23 cellular contexts compared by ENCODE assay signal in the genomic region with DNA sequence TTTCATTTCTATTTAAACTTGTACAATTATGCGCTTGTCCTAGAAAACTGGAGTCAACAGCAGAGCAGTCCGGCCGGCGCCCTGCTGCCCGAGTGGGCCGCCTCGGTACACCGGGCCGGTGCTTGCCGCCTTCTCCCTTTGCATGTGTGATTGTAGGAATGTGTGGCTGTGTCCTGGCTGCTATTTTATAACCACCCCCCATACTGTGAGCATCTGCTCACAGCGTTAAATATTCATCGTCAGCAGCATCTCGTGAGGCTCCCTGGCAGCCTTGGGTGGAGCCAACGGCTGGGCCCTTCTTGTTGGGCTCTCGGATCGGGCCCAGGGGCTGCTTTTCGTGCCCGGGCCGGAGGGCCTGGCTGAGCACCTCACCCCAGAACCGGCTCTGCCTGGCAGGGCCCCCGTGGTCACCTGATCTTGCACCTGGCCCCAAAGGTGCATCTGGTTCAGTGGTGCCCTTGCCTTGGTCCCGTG. TPM values are rescaled to one million over a fixed set of nuclear protein-coding genes. Genes with fewer than 3 reads are reported as not detected.
DNase-seq lines count a peak whose midpoint lies in the region; ATAC-seq and TF ChIP-seq lines count a peak whose summit lies in the region.
"Had no signal": no experiment of that assay in that cellular context is flagged by ENCODE, and none has a peak within 500 bp of the region (broad histone marks: within the 10 kb centered on the region; RNA-seq: fewer than 3 reads in every experiment).

No MANE protein-coding gene starts in this region.

- DNase-seq in DMS 273 treated with DMSO at 0.1 percent for 48 hours (lab: John Stamatoyannopoulos, UW), result peak; percentile 62
- DNase-seq in anterior cingulate cortex (lab: John Stamatoyannopoulos, UW), result peak in 44 of 58 donors; percentile 10 to 88 (median 40)
- peak; percentile 59 for DNase-seq in inferior parietal cortex (ENCODE audit: extremely low spot score)
- DNase-seq in sigmoid colon, result no peak
- DNase-seq in heart right ventricle, result no peak
- no peak for DNase-seq in foreskin keratinocyte
- DNase-seq: activated CD8-positive, alpha-beta memory T cell treated with anti-CD3 and anti-CD28 coated beads for 24 hours; activated T-cell treated with anti-CD3 and anti-CD28 coated beads, Interleukin-2, amount 50 U/mL, for 72 hours; CD4-positive, alpha-beta T cell; DMS153; effector CD8-positive, alpha-beta T cell; erythroblast; mesenchymal stem cell; naive B cell; NCI-H2171; ovary; right cardiac atrium; stimulated activated CD4-positive, alpha-beta T cell treated with anti-CD3 and anti-CD28 coated beads, Interleukin-4, amount 100 ng/mL, for 24 hours; stimulated activated naive CD8-positive, alpha-beta T cell treated with anti-CD3 and anti-CD28 coated beads, Interleukin-15, Interleukin-2, amounts not matched to agents 100 U/mL and 50 U/mL, for 24 hours; T-helper 17 cell; transverse colon had no signal

- intact Hi-C loops in sigmoid colon (cut with DNase I), result no loop called here
- intact Hi-C loops in heart right ventricle (cut with DNase I), result loop anchor here in 1 of 10 donors (5.0 kb wide), 1 partner anchor 44 kb away; no protein-coding TSS in a partner anchor

- TF ChIP-seq CTCF in sigmoid colon (IDR thresholded peaks at IDR 0.05), result no peak
- no peak for TF ChIP-seq CTCF in heart right ventricle (IDR thresholded peaks at IDR 0.05)
- TF ChIP-seq CTCF in foreskin keratinocyte (conservative IDR thresholded peaks at IDR 0.05), result no peak

- no peak for TF ChIP-seq EP300 in sigmoid colon (IDR thresholded peaks at IDR 0.05)

- ATAC-seq in heart right ventricle (no peak), HG02610 (IDR thresholded peaks at IDR 0.05; ENCODE audit: unreplicated experiment) (no peak), foreskin keratinocyte (no peak)
- ATAC-seq: activated T-cell treated with anti-CD3 and anti-CD28 coated beads, Interleukin-2, amount 50 U/mL, for 72 hours; left lobe of liver; right cardiac atrium; stimulated activated naive CD8-positive, alpha-beta T cell treated with anti-CD3 and anti-CD28 coated beads, Interleukin-15, Interleukin-2, amounts not matched to agents 100 U/mL and 50 U/mL, for 24 hours; T-helper 17 cell had no signal

- H3K27me3 ChIP-seq in sigmoid colon (no peaks in the 10 kb centered on the region), heart right ventricle (no peaks in the 10 kb centered on the region), foreskin keratinocyte (no peaks in the 10 kb centered on the region)
- H3K27me3 ChIP-seq: ovary, transverse colon had no signal

- H3K4me3 ChIP-seq in sigmoid colon (no peak overlapping the region), heart right ventricle (no peak overlapping the region)
- H3K4me3 ChIP-seq: ovary, transverse colon had no signal

- H3K36me3 ChIP-seq in sigmoid colon, result peaks cover 7 to 23% (median 8%) of the 10 kb centered on the region in 4 donors
- peaks cover 0 to 76% (median 21%) of the 10 kb centered on the region in 9 donors for H3K36me3 ChIP-seq in heart right ventricle
- H3K36me3 ChIP-seq: ovary had no signal

- 89 to 92% methylated on average over 22 of the region's 22 CpGs for WGBS in sigmoid colon, 2 donors
- 91 to 92% methylated on average over 22 of the region's 22 CpGs for WGBS in heart right ventricle, 2 donors

- H3K27ac ChIP-seq in sigmoid colon (peak overlapping the region in 3 of 4 donors; percentile 80 to 86 (median 82)), heart right ventricle (no peak overlapping the region), foreskin keratinocyte (no peak overlapping the region)
- H3K27ac ChIP-seq: ovary had no signal

- H3K4me1 ChIP-seq in sigmoid colon, result peaks cover 0 to 71% (median 62%) of the 10 kb centered on the region in 4 donors
- H3K4me1 ChIP-seq in heart right ventricle, result peaks cover 4 to 46% (median 40%) of the 10 kb centered on the region in 9 donors
- no peaks in the 10 kb centered on the region for H3K4me1 ChIP-seq in foreskin keratinocyte

- no peak for TF ChIP-seq POLR2A in sigmoid colon (IDR thresholded peaks at IDR 0.05)

- no peaks in the 10 kb centered on the region for H3K9me3 ChIP-seq in sigmoid colon
- peaks cover 0 to 13% (median 0%) of the 10 kb centered on the region in 11 donors for H3K9me3 ChIP-seq in heart right ventricle
- H3K9me3 ChIP-seq: ovary, transverse colon had no signal

RNA-seq across cellular contexts. Expression of a gene that starts 10.6 kb away (rescaled TPM):
- total RNA-seq in sigmoid colon (10 to 100 TPM; 16.5 to 29.9 (median 19.3) TPM), heart right ventricle (10 to 100 TPM; 11.5 to 22.8 (median 14.3) TPM), foreskin keratinocyte (22.0 and 23.9 TPM in 2 replicates)
- polyA plus RNA-seq in sigmoid colon (10 to 100 TPM in 2 of 3 donors, 1 to 10 TPM in 1; 7.2 to 21.8 (median 15.0) TPM), heart right ventricle (10 to 100 TPM in 1 of 2 donors, 1 to 10 TPM in 1; 8.5 to 10.5 TPM), foreskin keratinocyte (10.7 and 11.9 TPM in 2 replicates)

RNA-seq across cellular contexts. Expression of a gene that starts 32.9 kb away (rescaled TPM):
- total RNA-seq in sigmoid colon (1,000 to 10,000 TPM; 1,842 to 2,448 (median 2,055) TPM), heart right ventricle (1,000 to 10,000 TPM; 1,845 to 2,887 (median 2,645) TPM), foreskin keratinocyte (1,955 and 2,022 TPM in 2 replicates)
- polyA plus RNA-seq in sigmoid colon (1,000 to 10,000 TPM in 2 of 3 donors, 100 to 1,000 TPM in 1; 906 to 1,654 (median 1,225) TPM), heart right ventricle (1,000 to 10,000 TPM in 1 of 2 donors, 100 to 1,000 TPM in 1; 704 to 1,279 TPM), foreskin keratinocyte (1,478 and 1,570 TPM in 2 replicates)

RNA-seq across cellular contexts. Expression of a gene that starts 47.3 kb away (rescaled TPM):
- total RNA-seq in sigmoid colon (100 to 1,000 TPM in 3 of 4 donors, 10 to 100 TPM in 1; 91.3 to 167 (median 125) TPM), heart right ventricle (100 to 1,000 TPM in 5 of 10 donors, 10 to 100 TPM in 5; 72.5 to 222 (median 99.5) TPM), foreskin keratinocyte (61.9 and 67.6 TPM in 2 replicates)
- polyA plus RNA-seq in sigmoid colon (10 to 100 TPM; 38.4 to 66.8 (median 52.9) TPM), heart right ventricle (100 to 1,000 TPM; 140 to 214 TPM), foreskin keratinocyte (59.9 and 69.1 TPM in 2 replicates)

RNA-seq across cellular contexts. Expression of a gene that starts 48.5 kb away (rescaled TPM):
- total RNA-seq in sigmoid colon (10 to 100 TPM; 35.4 to 53.2 (median 44.8) TPM), heart right ventricle (10 to 100 TPM; 20.3 to 40.5 (median 26.3) TPM), foreskin keratinocyte (18.1 and 20.1 TPM in 2 replicates)
- polyA plus RNA-seq in sigmoid colon (10 to 100 TPM; 22.8 to 39.1 (median 23.8) TPM), heart right ventricle (10 to 100 TPM in 1 of 2 donors, 1 to 10 TPM in 1; 9.6 to 13.2 TPM), foreskin keratinocyte (10.0 and 10.4 TPM in 2 replicates)

Comparison
In these comparisons a context has a peak if more than half of its experiments do, and no peak if none do; other contexts are left out.
1. DNase-seq: peak in DMS 273 treated with DMSO at 0.1 percent for 48 hours (single experiment), anterior cingulate cortex (44 of 58) and inferior parietal cortex (single experiment); none in sigmoid colon (single experiment), heart right ventricle (0 of 2) and foreskin keratinocyte (0 of 2).
2. H3K27ac ChIP-seq: peak in sigmoid colon (3 of 4); none in heart right ventricle (0 of 10) and foreskin keratinocyte (single experiment).